Comparison of ENCODE assay signal across 25 cellular contexts in the genomic region with DNA sequence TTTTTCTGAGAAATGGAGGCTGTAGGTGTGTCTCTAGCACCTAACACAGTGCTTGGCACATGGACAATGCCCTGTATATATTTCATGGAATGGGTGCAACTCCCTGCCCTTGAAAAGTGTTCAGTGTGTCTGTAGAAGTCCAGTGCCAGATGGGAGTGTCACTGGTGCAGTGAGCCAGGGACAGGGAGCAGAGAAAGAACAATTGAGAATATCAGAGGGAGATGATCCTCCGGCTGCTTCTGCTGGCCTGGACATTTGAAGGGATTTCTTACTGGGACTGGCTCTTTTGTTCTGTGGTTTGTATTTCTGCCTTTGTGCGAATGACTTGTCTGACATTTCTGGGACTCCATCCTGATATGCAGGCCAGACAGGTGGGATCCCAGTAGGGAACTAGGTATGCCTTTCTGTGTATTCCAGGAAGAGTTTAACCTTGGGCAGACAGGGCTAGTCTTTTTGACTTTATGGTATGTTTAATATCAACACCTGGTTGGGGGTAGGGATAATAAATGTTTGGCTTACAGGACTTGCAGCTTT.
"Had no signal": no experiment of that assay in that cellular context is flagged by ENCODE, and none has a peak within 500 bp of the region (broad histone marks: within the 10 kb centered on the region; RNA-seq: fewer than 3 reads in every experiment).

No MANE protein-coding gene starts in this region.

- H3K4me3 ChIP-seq: adrenal gland, body of pancreas, left ventricle myocardium inferior, lung, skin epidermis, suprapubic skin, tibial nerve had no signal

- H3K9me3 ChIP-seq: adrenal gland, body of pancreas, neutrophil, suprapubic skin, tibial nerve had no signal

- H3K36me3 ChIP-seq: adrenal gland, left ventricle myocardium inferior, neutrophil, suprapubic skin, tibial nerve had no signal

- H3K27ac ChIP-seq: adrenal gland, body of pancreas, foreskin keratinocyte, left ventricle myocardium inferior, neutrophil, skin epidermis, suprapubic skin, tibial nerve had no signal

- H3K27me3 ChIP-seq: adrenal gland, body of pancreas, foreskin keratinocyte, neutrophil, suprapubic skin, tibial nerve had no signal

- H3K4me1 ChIP-seq: adrenal gland, body of pancreas, foreskin keratinocyte, left ventricle myocardium inferior, suprapubic skin, tibial nerve had no signal

- FAIRE-seq: islet of Langerhans had no signal

- DNase-seq: activated B cell treated with CpG ODN at 0.5 μM for 24 hours; activated CD4-positive, alpha-beta T cell treated with anti-CD3 and anti-CD28 coated beads for 36 hours; activated naive CD4-positive, alpha-beta T cell; activated T-cell treated with anti-CD3 and anti-CD28 coated beads for 4 hours; activated T-cell treated with anti-CD3 and anti-CD28 coated beads, Interleukin-2, amount 50 U/mL, for 72 hours; adrenal gland; aorta; body of pancreas; cerebellar nuclear complex; endodermal cell; foreskin keratinocyte; left ventricle myocardium inferior; naive B cell; nephron progenitor cell; retina; stimulated activated CD4-positive, alpha-beta T cell treated with anti-CD3 and anti-CD28 coated beads, Interleukin-12 subunit alpha, Interleukin-12 subunit beta, amount 100 ng/mL, for 4 hours; stimulated activated CD4-positive, alpha-beta T cell treated with anti-CD3 and anti-CD28 coated beads, Interleukin-4, amount 100 ng/mL, for 1 hour; stimulated activated naive CD8-positive, alpha-beta T cell treated with anti-CD3 and anti-CD28 coated beads, Interleukin-15, amount 100 ng/mL, for 72 hours; T-helper 2 cell had no signal
